9 cellular contexts compared by ENCODE assay signal in the genomic region with DNA sequence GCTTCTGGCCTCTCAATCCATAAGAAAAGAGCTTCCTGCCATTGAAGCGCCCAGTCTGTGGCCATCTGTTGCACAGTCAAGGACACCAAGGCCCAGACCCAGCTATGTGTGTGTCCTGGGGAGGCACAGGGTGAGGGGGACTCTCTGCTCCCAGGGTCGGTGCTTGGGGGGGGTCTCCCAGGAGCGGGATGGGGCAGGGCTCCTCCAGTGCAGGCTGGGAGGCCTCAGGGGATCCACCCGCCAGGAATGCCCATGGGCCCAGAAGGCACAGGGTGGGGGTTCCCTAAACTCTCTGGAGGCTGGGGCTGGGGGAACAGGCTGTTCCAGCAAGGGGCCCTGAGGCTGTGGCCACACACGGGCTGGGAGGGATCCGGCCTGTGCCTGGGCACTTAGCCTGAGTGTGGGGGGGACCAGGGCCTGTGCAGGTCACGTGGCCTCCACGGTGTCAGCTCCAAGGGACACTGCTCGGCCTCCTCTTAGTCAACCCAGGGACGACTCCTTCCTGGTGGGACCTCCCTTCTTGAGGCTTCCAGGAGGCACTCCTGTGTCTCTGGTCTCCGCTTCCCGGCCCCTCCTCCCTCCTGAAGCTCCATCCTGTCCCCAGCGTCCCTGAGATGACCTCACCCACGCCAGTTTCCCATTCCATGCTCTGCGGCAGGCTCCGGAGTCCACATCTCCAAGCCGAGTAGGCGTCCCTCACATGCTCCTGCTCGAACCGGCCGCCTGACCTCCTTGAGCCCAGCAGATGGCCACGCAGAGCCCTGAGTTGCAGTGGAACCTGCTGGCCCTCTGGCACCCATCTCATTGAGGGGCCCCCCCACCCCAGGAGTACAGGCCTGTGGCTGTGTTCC. TPM values are rescaled to one million over a fixed set of nuclear protein-coding genes. Genes with fewer than 3 reads are reported as not detected.
DNase-seq lines count a peak whose midpoint lies in the region; ATAC-seq and TF ChIP-seq lines count a peak whose summit lies in the region.
"Had no signal": no experiment of that assay in that cellular context is flagged by ENCODE, and none has a peak within 500 bp of the region (broad histone marks: within the 10 kb centered on the region; RNA-seq: fewer than 3 reads in every experiment).

No MANE protein-coding gene starts in this region.

- H3K27ac Mint-ChIP-seq in chondrocyte (ENCODE audit: unreplicated experiment) = no peak overlapping the region
- H3K27ac Mint-ChIP-seq in activated CD4-positive, alpha-beta T cell treated with anti-CD3 and anti-CD28 coated beads for 36 hours = no peak overlapping the region
- H3K27ac Mint-ChIP-seq: IgD-negative memory B cell had no signal

- peaks cover 0 to 3% of the 10 kb centered on the region in 2 donors for H3K27me3 ChIP-seq in left lung

- H3K4me3 ChIP-seq in left lung = no peak overlapping the region

- H3K27ac ChIP-seq in left lung = no peak overlapping the region

- no peaks in the 10 kb centered on the region for H3K9me3 Mint-ChIP-seq in chondrocyte (ENCODE audit: low read depth)
- no peaks in the 10 kb centered on the region for H3K9me3 Mint-ChIP-seq in activated CD4-positive, alpha-beta T cell treated with anti-CD3 and anti-CD28 coated beads for 36 hours (ENCODE audit: low read depth)

- no peak overlapping the region for H3K4me3 Mint-ChIP-seq in chondrocyte (ENCODE audit: unreplicated experiment)
- H3K4me3 Mint-ChIP-seq in activated CD4-positive, alpha-beta T cell treated with anti-CD3 and anti-CD28 coated beads for 36 hours = no peak overlapping the region
- H3K4me3 Mint-ChIP-seq: IgD-negative memory B cell had no signal

- H3K9me3 ChIP-seq in left lung = no peaks in the 10 kb centered on the region

- H3K4me1 ChIP-seq in left lung = peaks cover 0 to 21% of the 10 kb centered on the region in 2 donors

- no peaks in the 10 kb centered on the region for H3K4me1 Mint-ChIP-seq in chondrocyte (ENCODE audit: low read depth)
- no peaks in the 10 kb centered on the region for H3K4me1 Mint-ChIP-seq in activated CD4-positive, alpha-beta T cell treated with anti-CD3 and anti-CD28 coated beads for 36 hours
- H3K4me1 Mint-ChIP-seq: IgD-negative memory B cell had no signal

- in situ Hi-C loops in ACHN (cut with HindIII; ENCODE audit: low pct_ligation_motif_present, low pct_unique_long_range_greater_than_20kb, low sequenced_read_pairs) = no loop called here

- peak; percentile 80 for ATAC-seq in left lung
- ATAC-seq in activated CD4-positive, alpha-beta T cell treated with anti-CD3 and anti-CD28 coated beads for 36 hours = no peak

- intact Hi-C loops in left lung (cut with DNase I) = no loop called here
- intact Hi-C loops in activated CD4-positive, alpha-beta T cell treated with anti-CD3 and anti-CD28 coated beads for 36 hours (cut with DNase I, micrococcal nuclease) = no loop called here

- CTCF ChIA-PET in activated CD4-positive, alpha-beta T cell treated with anti-CD3 and anti-CD28 coated beads for 36 hours (lab: Charles Lee) = interaction anchor here (0.6 kb wide), 1 partner anchor 228 kb away, joined by 3 read pairs; no protein-coding TSS in a partner anchor

- no peaks in the 10 kb centered on the region for H3K36me3 Mint-ChIP-seq in chondrocyte (ENCODE audit: low read depth)
- no peaks in the 10 kb centered on the region for H3K36me3 Mint-ChIP-seq in activated CD4-positive, alpha-beta T cell treated with anti-CD3 and anti-CD28 coated beads for 36 hours (ENCODE audit: low read depth)
- H3K36me3 Mint-ChIP-seq: IgD-negative memory B cell had no signal

- peak; percentile 72 for TF ChIP-seq CTCF in chondrocyte (IDR thresholded peaks at IDR 0.05)
- TF ChIP-seq CTCF in left lung (IDR thresholded peaks at IDR 0.05) = peak in 1 of 2 donors; percentile 26

- peak; percentile 59 for DNase-seq in ACHN
- peak; percentile 41 for DNase-seq in LHCN-M2 (ENCODE audit: low read depth)
- no peak for DNase-seq in chondrocyte (ENCODE audit: low spot score)
- DNase-seq in left lung = no peak
- DNase-seq in NCI-H1417 treated with DMSO at 0.1 percent for 48 hours (lab: John Stamatoyannopoulos, UW) = no peak
- DNase-seq in activated CD4-positive, alpha-beta T cell treated with anti-CD3 and anti-CD28 coated beads for 36 hours = no peak
- no peak for DNase-seq in activated CD4-positive, alpha-beta T cell treated with anti-CD3 and anti-CD28 coated beads for 1 hour
- no peak for DNase-seq in NCI-H187 (lab: John Stamatoyannopoulos, UW)

- no peaks in the 10 kb centered on the region for H3K36me3 ChIP-seq in left lung

- POLR2A ChIA-PET in activated CD4-positive, alpha-beta T cell treated with anti-CD3 and anti-CD28 coated beads for 36 hours (lab: Charles Lee) = no interaction called here

- no peaks in the 10 kb centered on the region for H3K27me3 Mint-ChIP-seq in chondrocyte (ENCODE audit: low read depth)
- H3K27me3 Mint-ChIP-seq in activated CD4-positive, alpha-beta T cell treated with anti-CD3 and anti-CD28 coated beads for 36 hours = peaks cover 1% of the 10 kb centered on the region

RNA-seq across cellular contexts. Expression of a gene that starts 23.1 kb away (rescaled TPM):
- 4.9 and 6.6 TPM in 2 replicates for total RNA-seq in LHCN-M2 (2014; rRNA removed)
- polyA plus RNA-seq in LHCN-M2 (2012) = 3.6 TPM
- 20.6 to 32.3 TPM (median 22.7 TPM) in 3 replicates for total RNA-seq in chondrocyte
- total RNA-seq in left lung = 10 to 100 TPM; 13.6 to 19.8 TPM
- total RNA-seq in activated CD4-positive, alpha-beta T cell treated with anti-CD3 and anti-CD28 coated beads for 36 hours = under 1 TPM in 1 of 2 experiments, not detected in 1; 0.05 TPM
- polyA plus RNA-seq: IgD-negative memory B cell had no signal

Comparison
In these comparisons a context has a peak if more than half of its experiments do, and no peak if none do; other contexts are left out.
1. DNase-seq: peak in ACHN (single experiment) and LHCN-M2 (single experiment); none in chondrocyte (single experiment), left lung (0 of 2), NCI-H1417 treated with DMSO at 0.1 percent for 48 hours (single experiment), activated CD4-positive, alpha-beta T cell treated with anti-CD3 and anti-CD28 coated beads for 36 hours (single experiment), activated CD4-positive, alpha-beta T cell treated with anti-CD3 and anti-CD28 coated beads for 1 hour (single experiment) and NCI-H187 (0 of 2).